ENCODE assay signal across 9 cellular contexts in the genomic region with DNA sequence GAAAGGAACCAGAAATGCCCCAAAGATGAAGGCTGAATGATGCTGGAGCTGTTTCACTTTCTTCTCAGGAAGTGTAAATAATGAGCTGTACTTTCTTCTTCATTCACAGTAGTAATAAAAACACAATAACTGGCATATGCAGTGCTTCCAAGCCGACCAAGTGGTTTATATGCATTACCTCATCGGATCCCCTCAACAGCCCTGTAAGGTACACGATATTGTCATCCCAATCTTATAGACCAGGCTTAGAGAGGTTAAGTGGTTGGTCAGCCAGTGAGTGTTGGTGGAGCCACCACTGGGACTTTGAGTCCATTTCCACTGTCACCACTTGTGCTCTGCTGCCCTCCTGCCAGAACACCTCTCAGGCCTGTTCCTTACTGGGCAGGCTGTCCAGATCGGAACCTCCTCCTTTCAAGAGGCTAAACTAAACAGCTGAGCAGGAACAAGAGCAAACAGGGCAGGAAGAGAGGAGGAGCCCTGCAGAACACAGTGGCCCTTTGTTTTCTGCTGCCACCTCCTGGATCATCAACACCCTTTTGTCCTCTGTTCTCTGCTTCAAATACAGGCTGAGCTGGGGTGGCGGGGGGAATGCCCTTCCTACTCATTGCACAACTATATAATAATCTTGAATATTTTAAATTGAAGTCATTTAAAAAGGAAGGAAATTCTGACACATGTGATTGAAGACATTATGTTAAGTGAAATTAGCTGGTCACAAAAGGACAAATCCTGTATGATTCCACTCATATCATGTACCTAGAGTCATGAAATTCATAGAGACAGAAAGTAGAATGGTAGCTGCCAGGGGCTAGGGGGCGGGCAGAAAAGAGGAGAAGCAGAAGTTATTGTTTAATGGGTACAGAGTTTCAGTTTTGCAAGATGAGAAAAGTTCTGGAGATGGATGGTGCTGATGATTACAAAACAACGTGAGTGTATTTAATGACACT.
A peak's percentile ranks its signal among the peaks of the same experiment; 100 is the strongest.
DNase-seq lines count a peak whose midpoint lies in the region; ATAC-seq, FAIRE-seq and TF ChIP-seq lines count a peak whose summit lies in the region.
"Had no signal": no experiment of that assay in that cellular context is flagged by ENCODE, and none has a peak within 500 bp of the region (broad histone marks: within the 10 kb centered on the region; RNA-seq: fewer than 3 reads in every experiment).

No MANE protein-coding gene starts in this region.

- peak; percentile 85 for FAIRE-seq in K562 (lab: Jason Lieb, UNC)

- peaks cover 0 to 3% of the 10 kb centered on the region in 2 experiments; a peak in 1 of 5 replicates for H3K4me1 ChIP-seq in K562 (replicated peaks in 1 of 2; ENCODE audit: control insufficient read depth in 2 of 2, insufficient read depth in 2 of 2, low read length in 2 of 2)

- in situ Hi-C loops in K562 (cut with MboI): no loop called here

- no peak overlapping the region; a peak in 1 of 4 replicates for H3K9ac ChIP-seq in K562 (ENCODE audit: insufficient read depth in 1 of 2, low read depth in 2 of 2, low read length in 2 of 2)

- no TSS peak for BruUV-seq in Calu3 (replicated peaks; lab: Mats Ljungman, UMichigan)
- no TSS peak for BruUV-seq in K562 (replicated peaks; lab: Mats Ljungman, UMichigan)

- no peaks in the 10 kb centered on the region for H3K27me3 Mint-ChIP-seq in Calu3 (ENCODE audit: unreplicated experiment)

- CTCF ChIA-PET in Calu3 (lab: Charles Lee) (interaction anchor here (0.6 to 0.7 kb wide), 3 partner anchors 9 to 738 kb away, joined by 3 read pairs; no protein-coding TSS in a partner anchor), K562 (lab: Yijun Ruan, JAX; ENCODE audit: low intra/inter-chr PET ratio) (interaction anchor here (0.6 kb wide), 1 partner anchor 19 kb away, joined by 3 read pairs; no protein-coding TSS in a partner anchor)

- TF ChIP-seq POLR2A in K562 (conservative IDR thresholded peaks at IDR 0.05): no peak

- DNase-seq in Calu3 (peak; percentile 73), LoVo (ENCODE audit: low spot score) (peak; percentile 13), RPMI7951 (ENCODE audit: low read depth) (peak; percentile 72), K562 (ENCODE audit: extremely low read depth in 1 of 4, low spot score in 3 of 4) (peak; percentile 48 to 54 (median 51)), iPS-NIHi7 (ENCODE audit: extremely low spot score) (peak; percentile 52), 8988T (no peak)
- DNase-seq in stimulated activated CD4-positive, alpha-beta T cell treated with anti-CD3 and anti-CD28 coated beads, Interleukin-1b, Interleukin-23, amount 100 ng/mL, for 4 hours (ENCODE audit: low read depth in 2 of 2): peak; percentile 5 to 9

- H3K79me2 ChIP-seq in K562 (ENCODE audit: control insufficient read depth, insufficient read depth, low read length): no peaks in the 10 kb centered on the region

- H3K36me3 Mint-ChIP-seq in Calu3 (ENCODE audit: insufficient read depth, unreplicated experiment): no peaks in the 10 kb centered on the region

- no peak for TF ChIP-seq EP300 in K562 (IDR thresholded peaks at IDR 0.05; ENCODE audit: low read length)

- H3K27ac ChIP-seq in K562 (ENCODE audit: extremely low read depth, low read depth, low read length): no peak overlapping the region
- H3K27ac ChIP-seq: SK-N-MC had no signal

- no peak overlapping the region for H3K4me3 Mint-ChIP-seq in Calu3 (ENCODE audit: low read depth, unreplicated experiment)

- peaks cover 35% of the 10 kb centered on the region for H3K4me1 Mint-ChIP-seq in Calu3 (ENCODE audit: low read depth, unreplicated experiment)

- peak overlapping the region; percentile 33; the same call in 1 of the 2 replicates for H3K4me2 ChIP-seq in K562 (ENCODE audit: insufficient read depth, low read length)

- H2AFZ ChIP-seq in K562 (ENCODE audit: low read depth, low read length): 0 out of 2 replicates have a peak overlapping the region, but pooled peaks have one; percentile 56

- TF ChIP-seq RAD21 in K562 (CRISPR knock-in tag; conservative IDR thresholded peaks at IDR 0.05 in 1 of 2, IDR thresholded peaks at IDR 0.05 in 1 of 2): peak; percentile 79 to 81

- no peaks in the 10 kb centered on the region for H3K9me3 Mint-ChIP-seq in Calu3 (ENCODE audit: low read depth, unreplicated experiment)

- H3K36me3 ChIP-seq in K562 (ENCODE audit: control insufficient read depth, insufficient read depth, low read length): no peaks in the 10 kb centered on the region

- ATAC-seq in GM19452 (IDR thresholded peaks at IDR 0.05; ENCODE audit: unreplicated experiment) (peak; percentile 58), K562 (peak; percentile 91)

- H3K4me3 ChIP-seq in K562: no peak overlapping the region
- H3K4me3 ChIP-seq: SK-N-MC had no signal

- H4K20me1 ChIP-seq in K562 (replicated peaks; ENCODE audit: control insufficient read depth, insufficient read depth, low read length): no peaks in the 10 kb centered on the region

- intact Hi-C loops in Calu3 (cut with micrococcal nuclease; ENCODE audit: unreplicated experiment) (no loop called here), K562 (cut with micrococcal nuclease) (loop anchor here (1.0 to 10.0 kb wide), 3 partner anchors 58 to 294 kb away; no protein-coding TSS in a partner anchor)

- no peaks in the 10 kb centered on the region for H3K9me3 ChIP-seq in K562 (replicated peaks; ENCODE audit: control insufficient read depth, insufficient read depth, low read depth, low read length)

- no peak for TF ChIP-seq CTCF in Calu3 (IDR thresholded peaks at IDR 0.05; ENCODE audit: unreplicated experiment)
- TF ChIP-seq CTCF in K562 (IDR thresholded peaks at IDR 0.05 in 2 of 3, conservative IDR thresholded peaks at IDR 0.05 in 1 of 3; ENCODE audit: insufficient read depth in 2 of 3, low read depth in 1 of 3, low read length in 3 of 3): peak; percentile 52 to 60 (median 59); a peak in 5 of 6 replicates

- WGBS in K562 (ENCODE audit: insufficient coverage, low coverage, missing lambda C conversion rate): 5% methylated on average over 6 of the region's 7 CpGs

- H3K27me3 ChIP-seq in K562 (ENCODE audit: control insufficient read depth in 2 of 2, insufficient read depth in 2 of 2, low read length in 2 of 2): no peaks in the 10 kb centered on the region

- POLR2A ChIA-PET in K562 (lab: Yijun Ruan, JAX): no interaction called here

- peak overlapping the region; percentile 10 for H3K27ac Mint-ChIP-seq in Calu3 (ENCODE audit: unreplicated experiment)

- no peaks in the 10 kb centered on the region for H3K9me1 ChIP-seq in K562 (ENCODE audit: control insufficient read depth, insufficient read depth, low read length)

TF ChIP-seq in K562, 482 proteins besides CTCF, POLR2A, EP300 and RAD21 (continues in another document):
- TF ChIP-seq, protein P1, sequence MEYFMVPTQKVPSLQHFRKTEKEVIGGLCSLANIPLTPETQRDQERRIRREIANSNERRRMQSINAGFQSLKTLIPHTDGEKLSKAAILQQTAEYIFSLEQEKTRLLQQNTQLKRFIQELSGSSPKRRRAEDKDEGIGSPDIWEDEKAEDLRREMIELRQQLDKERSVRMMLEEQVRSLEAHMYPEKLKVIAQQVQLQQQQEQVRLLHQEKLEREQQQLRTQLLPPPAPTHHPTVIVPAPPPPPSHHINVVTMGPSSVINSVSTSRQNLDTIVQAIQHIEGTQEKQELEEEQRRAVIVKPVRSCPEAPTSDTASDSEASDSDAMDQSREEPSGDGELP (CRISPR knock-in tag; IDR thresholded peaks at IDR 0.05; ENCODE audit: borderline replicate concordance): peak; percentile 88
- TF ChIP-seq ARID2 (IDR thresholded peaks at IDR 0.05) (0 out of 2 replicates have a peak, but pooled peaks have one; percentile 37), CEBPG (CRISPR knock-in tag; IDR thresholded peaks at IDR 0.05) (no peak), CEBPG (tag; conservative IDR thresholded peaks at IDR 0.05 in 1 of 2, IDR thresholded peaks at IDR 0.05 in 1 of 2) (0 out of 4 replicates have a peak, but pooled peaks of 1 of the 2 experiments have one; percentile 8), LCOR (CRISPR knock-in tag; IDR thresholded peaks at IDR 0.05) (0 out of 2 replicates have a peak, but pooled peaks have one; percentile 25), ZNF197 (CRISPR knock-in tag; IDR thresholded peaks at IDR 0.05; ENCODE audit: low read depth) (no peak), SMC3 (conservative IDR thresholded peaks at IDR 0.05; ENCODE audit: insufficient read depth, low read depth, low read length) (0 out of 2 replicates have a peak, but pooled peaks have one; percentile 6)
- TF ChIP-seq, protein P2, sequence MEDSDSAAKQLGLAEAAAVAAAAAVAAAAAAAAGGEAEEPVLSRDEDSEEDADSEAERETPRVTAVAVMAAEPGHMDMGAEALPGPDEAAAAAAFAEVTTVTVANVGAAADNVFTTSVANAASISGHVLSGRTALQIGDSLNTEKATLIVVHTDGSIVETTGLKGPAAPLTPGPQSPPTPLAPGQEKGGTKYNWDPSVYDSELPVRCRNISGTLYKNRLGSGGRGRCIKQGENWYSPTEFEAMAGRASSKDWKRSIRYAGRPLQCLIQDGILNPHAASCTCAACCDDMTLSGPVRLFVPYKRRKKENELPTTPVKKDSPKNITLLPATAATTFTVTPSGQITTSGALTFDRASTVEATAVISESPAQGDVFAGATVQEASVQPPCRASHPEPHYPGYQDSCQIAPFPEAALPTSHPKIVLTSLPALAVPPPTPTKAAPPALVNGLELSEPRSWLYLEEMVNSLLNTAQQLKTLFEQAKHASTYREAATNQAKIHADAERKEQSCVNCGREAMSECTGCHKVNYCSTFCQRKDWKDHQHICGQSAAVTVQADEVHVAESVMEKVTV (CRISPR knock-in tag; IDR thresholded peaks at IDR 0.05): peak; percentile 77
